12 cellular contexts compared by ENCODE assay signal in genomic region chr6:69233195-69233524, GRCh38.
DNase-seq lines count a peak whose midpoint lies in the region; TF ChIP-seq lines count a peak whose summit lies in the region.
"Had no signal": no experiment of that assay in that cellular context is flagged by ENCODE, and none has a peak within 500 bp of the region (broad histone marks: within the 10 kb centered on the region; RNA-seq: fewer than 3 reads in every experiment).

No MANE protein-coding gene starts in this region.

- H3K9me3 ChIP-seq in mammary epithelial cell (replicated peaks; ENCODE audit: insufficient read depth, low read length) (no peaks in the 10 kb centered on the region), trophoblast cell (ENCODE audit: insufficient read depth, low read depth, low read length) (no peaks in the 10 kb centered on the region)
- H3K9me3 ChIP-seq: prostate gland, tibial nerve had no signal

- H2BK5ac ChIP-seq in trophoblast cell (ENCODE audit: low read depth, low read length, poor library complexity) = no peak overlapping the region

- H3K27ac ChIP-seq in cingulate gyrus (ENCODE audit: low read depth, low read length) = peak overlapping the region; percentile 34
- H3K27ac ChIP-seq in temporal lobe (ENCODE audit: low read depth, low read length) = peak overlapping the region; percentile 41
- no peak overlapping the region for H3K27ac ChIP-seq in mammary epithelial cell (ENCODE audit: insufficient read depth, low read depth, low read length)
- H3K27ac ChIP-seq in trophoblast cell (ENCODE audit: low read depth, low read length) = no peak overlapping the region
- H3K27ac ChIP-seq: HL-60, prostate gland, tibial nerve, VCaP had no signal

- no peak overlapping the region for H3K4me2 ChIP-seq in mammary epithelial cell (ENCODE audit: insufficient read depth, low read depth, low read length)
- no peak overlapping the region for H3K4me2 ChIP-seq in trophoblast cell (ENCODE audit: low read length)

- H3K9ac ChIP-seq in mammary epithelial cell (ENCODE audit: insufficient read depth, low read length) (no peak overlapping the region), trophoblast cell (ENCODE audit: low read length) (no peak overlapping the region)

- CTCF ChIA-PET in mammary epithelial cell (lab: Charles Lee; ENCODE audit: low non-redundant PET) = no interaction called here

- no peak overlapping the region for H2BK12ac ChIP-seq in trophoblast cell (ENCODE audit: low read length)

- H2AK5ac ChIP-seq in trophoblast cell (ENCODE audit: low read length) = no peak overlapping the region

- WGBS in mammary epithelial cell (ENCODE audit: low coverage, missing lambda C conversion rate) = 6% methylated on average over 12 of the region's 12 CpGs
- whole genome bisulfite sequencing in trophoblast cell (ENCODE audit: extremely low coverage, insufficient coverage, insufficient read length) = no CpG with 5 or more reads among the region's 12 CpGs

- H3K4me3 ChIP-seq in mammary epithelial cell (replicated peaks in 1 of 3; ENCODE audit: insufficient read depth in 1 of 3, low read depth in 2 of 3, low read length in 3 of 3) (no peak overlapping the region), trophoblast cell (ENCODE audit: low read depth, low read length) (no peak overlapping the region)
- H3K4me3 ChIP-seq: prostate gland, tibial nerve had no signal

- H3K4ac ChIP-seq in trophoblast cell (ENCODE audit: low read depth, low read length) = no peak overlapping the region

- no peak for TF ChIP-seq CTCF in mammary epithelial cell (conservative IDR thresholded peaks at IDR 0.05 in 1 of 2, IDR thresholded peaks at IDR 0.05 in 1 of 2; ENCODE audit: extremely low read depth in 1 of 2, insufficient read depth in 1 of 2, low read depth in 1 of 2, low read length in 2 of 2)

- no peaks in the 10 kb centered on the region for H4K20me1 ChIP-seq in mammary epithelial cell (ENCODE audit: insufficient read depth, low read length)

- dilution Hi-C loops in mammary epithelial cell (cut with HindIII; ENCODE audit: low sequenced_read_pairs) = no loop called here

- H2AFZ ChIP-seq in mammary epithelial cell (ENCODE audit: low read depth, low read length) (no peak overlapping the region), trophoblast cell (ENCODE audit: insufficient read depth, low read length, poor library complexity) (no peak overlapping the region)

- H3K14ac ChIP-seq in trophoblast cell (ENCODE audit: low read length) = no peak overlapping the region

- H3K79me1 ChIP-seq in trophoblast cell (ENCODE audit: low read length) = no peaks in the 10 kb centered on the region

- no peak overlapping the region for H4K12ac ChIP-seq in trophoblast cell (ENCODE audit: low read depth, low read length)

- H4K91ac ChIP-seq in trophoblast cell (ENCODE audit: low read depth, low read length) = no peak overlapping the region

- H4K8ac ChIP-seq in trophoblast cell (ENCODE audit: low read depth, low read length) = no peak overlapping the region

- H2BK120ac ChIP-seq in trophoblast cell (ENCODE audit: insufficient read depth, low read length, poor library complexity) = no peak overlapping the region

- H3K18ac ChIP-seq in trophoblast cell (ENCODE audit: low read length) = no peak overlapping the region

- in situ Hi-C loops in mammary epithelial cell (cut with MboI; ENCODE audit: low sequenced_read_pairs in 2 of 2) = no loop called here

- BruUV-seq in mammary epithelial cell (replicated peaks; lab: Mats Ljungman, UMichigan) = no TSS peak

- H3K23ac ChIP-seq in trophoblast cell (ENCODE audit: low read length) = no peak overlapping the region

- no peaks in the 10 kb centered on the region for H3K36me3 ChIP-seq in mammary epithelial cell (ENCODE audit: insufficient read depth, low read length)
- no peaks in the 10 kb centered on the region for H3K36me3 ChIP-seq in trophoblast cell (ENCODE audit: control insufficient read depth in 1 of 2, insufficient read depth in 2 of 2, low read length in 2 of 2)
- H3K36me3 ChIP-seq: prostate gland, tibial nerve had no signal

- H3K27me3 ChIP-seq in mammary epithelial cell (ENCODE audit: insufficient read depth, low read length) = no peaks in the 10 kb centered on the region
- H3K27me3 ChIP-seq in trophoblast cell (ENCODE audit: insufficient read depth, low read length) = peaks cover 3% of the 10 kb centered on the region
- H3K27me3 ChIP-seq: tibial nerve had no signal

- intact Hi-C loops in mammary epithelial cell (cut with micrococcal nuclease) = no loop called here

- no peaks in the 10 kb centered on the region for H3K4me1 ChIP-seq in mammary epithelial cell (ENCODE audit: insufficient read depth, low read length)
- H3K4me1 ChIP-seq in trophoblast cell (ENCODE audit: control insufficient read depth in 1 of 2, insufficient read depth in 2 of 2, low read length in 2 of 2) = no peaks in the 10 kb centered on the region
- H3K4me1 ChIP-seq: prostate gland, tibial nerve had no signal

- H3K79me2 ChIP-seq in mammary epithelial cell (ENCODE audit: insufficient read depth, low read length) (no peaks in the 10 kb centered on the region), trophoblast cell (ENCODE audit: control insufficient read depth, insufficient read depth, low read length, poor library complexity) (no peaks in the 10 kb centered on the region)

- DNase-seq in SHP77 (lab: John Stamatoyannopoulos, UW) = peak; percentile 56 to 67
- no peak for DNase-seq in SHP77 treated with DMSO at 0.1 percent for 48 hours (lab: John Stamatoyannopoulos, UW)
- DNase-seq in NCI-H2081 treated with DMSO at 0.1 percent for 48 hours (lab: John Stamatoyannopoulos, UW) = peak; percentile 46
- no peak for DNase-seq in HuH-7 (ENCODE audit: low spot score)
- no peak for DNase-seq in mammary epithelial cell
- DNase-seq in trophoblast cell = no peak

Comparison
In these comparisons a context has a peak if more than half of its experiments do, and no peak if none do; other contexts are left out.
1. DNase-seq: peak in SHP77 (2 of 2) and NCI-H2081 treated with DMSO at 0.1 percent for 48 hours (single experiment); none in SHP77 treated with DMSO at 0.1 percent for 48 hours (single experiment), HuH-7 (single experiment), mammary epithelial cell (single experiment) and trophoblast cell (0 of 2).
2. H3K27ac ChIP-seq: peak in cingulate gyrus (single experiment) and temporal lobe (single experiment); none in mammary epithelial cell (single experiment) and trophoblast cell (single experiment).